ENCODE assay signal across 14 cellular contexts in the genomic region with DNA sequence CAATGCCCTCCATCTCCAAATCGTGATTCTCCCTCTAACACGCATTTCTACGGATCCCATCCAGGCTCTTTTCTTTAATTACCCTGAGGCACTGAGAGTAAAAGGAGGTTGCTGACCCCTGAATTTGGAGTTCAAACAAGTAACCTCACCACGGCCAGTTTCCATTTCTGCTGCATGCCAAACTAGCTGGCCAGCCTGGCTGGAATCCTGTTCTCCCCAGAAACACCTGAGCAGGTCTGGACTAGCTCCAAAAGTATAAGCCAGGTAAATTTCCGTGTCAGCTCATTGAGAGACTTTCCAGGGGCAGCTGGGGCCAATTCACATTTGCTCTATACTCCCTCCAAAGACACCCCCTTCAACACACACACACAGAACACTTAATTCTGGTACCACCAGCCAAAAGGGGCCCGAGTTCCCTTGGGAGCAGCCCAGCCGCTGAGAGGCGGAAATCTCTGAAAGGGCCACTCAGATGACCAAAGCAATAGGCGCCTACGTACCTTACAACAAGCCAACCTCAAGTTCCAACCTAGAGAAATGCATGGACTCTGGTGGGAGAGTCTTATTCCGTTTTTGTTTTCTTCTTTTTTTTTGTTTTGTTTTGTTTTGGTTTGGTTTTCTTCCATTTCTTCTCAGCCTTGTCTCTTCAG.
DNase-seq lines count a peak whose midpoint lies in the region; ATAC-seq and TF ChIP-seq lines count a peak whose summit lies in the region.
"Had no signal": no experiment of that assay in that cellular context is flagged by ENCODE, and none has a peak within 500 bp of the region (broad histone marks: within the 10 kb centered on the region; RNA-seq: fewer than 3 reads in every experiment).

No MANE protein-coding gene starts in this region.

- peaks cover 29% of the 10 kb centered on the region for H3K4me1 ChIP-seq in lower lobe of right lung

- peaks cover 52% of the 10 kb centered on the region for H3K27me3 Mint-ChIP-seq in stimulated activated naive CD8-positive, alpha-beta T cell treated with anti-CD3 and anti-CD28 coated beads, Interleukin-15, Interleukin-2, amounts not matched to agents 100 ng/mL and 50 ng/mL, for 24 hours
- H3K27me3 Mint-ChIP-seq in stimulated activated naive CD8-positive, alpha-beta T cell treated with anti-CD3 and anti-CD28 coated beads, Interleukin-15, amount 100 ng/mL, for 72 hours = peaks cover 68% of the 10 kb centered on the region
- H3K27me3 Mint-ChIP-seq in activated B cell treated with CpG ODN at 0.5 μM for 24 hours = peaks cover 26% of the 10 kb centered on the region

- H3K27ac Mint-ChIP-seq in stimulated activated naive CD8-positive, alpha-beta T cell treated with anti-CD3 and anti-CD28 coated beads, Interleukin-15, Interleukin-2, amounts not matched to agents 100 ng/mL and 50 ng/mL, for 24 hours = no peak overlapping the region
- no peak overlapping the region for H3K27ac Mint-ChIP-seq in stimulated activated naive CD8-positive, alpha-beta T cell treated with anti-CD3 and anti-CD28 coated beads, Interleukin-15, amount 100 ng/mL, for 72 hours
- H3K27ac Mint-ChIP-seq in activated B cell treated with CpG ODN at 0.5 μM for 24 hours = no peak overlapping the region

- no peaks in the 10 kb centered on the region for H3K36me3 Mint-ChIP-seq in stimulated activated naive CD8-positive, alpha-beta T cell treated with anti-CD3 and anti-CD28 coated beads, Interleukin-15, Interleukin-2, amounts not matched to agents 100 ng/mL and 50 ng/mL, for 24 hours (ENCODE audit: low read depth)
- H3K36me3 Mint-ChIP-seq in activated B cell treated with CpG ODN at 0.5 μM for 24 hours (ENCODE audit: low read depth) = no peaks in the 10 kb centered on the region

- ATAC-seq in stimulated activated naive CD8-positive, alpha-beta T cell treated with anti-CD3 and anti-CD28 coated beads, Interleukin-15, amount 100 ng/mL, for 72 hours = no peak
- ATAC-seq in activated B cell treated with CpG ODN at 0.5 μM for 24 hours (ENCODE audit: low read depth) = no peak
- ATAC-seq in lower lobe of right lung = no peak
- no peak for ATAC-seq in GM21447 (IDR thresholded peaks at IDR 0.05; ENCODE audit: unreplicated experiment)
- ATAC-seq in omental fat pad (ENCODE audit: low FRiP score) = no peak

- no peaks in the 10 kb centered on the region for H3K9me3 Mint-ChIP-seq in stimulated activated naive CD8-positive, alpha-beta T cell treated with anti-CD3 and anti-CD28 coated beads, Interleukin-15, Interleukin-2, amounts not matched to agents 100 ng/mL and 50 ng/mL, for 24 hours
- H3K9me3 Mint-ChIP-seq in stimulated activated naive CD8-positive, alpha-beta T cell treated with anti-CD3 and anti-CD28 coated beads, Interleukin-15, amount 100 ng/mL, for 72 hours = no peaks in the 10 kb centered on the region
- no peaks in the 10 kb centered on the region for H3K9me3 Mint-ChIP-seq in activated B cell treated with CpG ODN at 0.5 μM for 24 hours
- H3K9me3 Mint-ChIP-seq: central memory CD8-positive, alpha-beta T cell had no signal

- H3K9me3 ChIP-seq in lower lobe of right lung = no peaks in the 10 kb centered on the region

- no peaks in the 10 kb centered on the region for H3K36me3 ChIP-seq in lower lobe of right lung

- no peak for DNase-seq in stimulated activated naive CD8-positive, alpha-beta T cell treated with anti-CD3 and anti-CD28 coated beads, Interleukin-15, amount 100 ng/mL, for 72 hours
- DNase-seq in activated B cell treated with CpG ODN at 0.5 μM for 24 hours (no peak), lower lobe of right lung (no peak), NOMO-1 treated with dmso at 0.1 percent for 144 hours (lab: John Stamatoyannopoulos, UW; ENCODE audit: unreplicated experiment) (no peak), H4 (ENCODE audit: low spot score) (no peak), omental fat pad (ENCODE audit: low spot score) (no peak)
- DNase-seq: activated CD4-positive, alpha-beta T cell treated with anti-CD3 and anti-CD28 coated beads for 4 hours; activated effector memory CD4-positive, alpha-beta T cell treated with anti-CD3 and anti-CD28 coated beads, Interleukin-2, amount 50 U/mL, for 16 hours; GF-D8; NCI-H187 treated with DMSO at 0.1 percent for 48 hours had no signal

- peak overlapping the region; percentile 46 for H3K4me3 Mint-ChIP-seq in stimulated activated naive CD8-positive, alpha-beta T cell treated with anti-CD3 and anti-CD28 coated beads, Interleukin-15, Interleukin-2, amounts not matched to agents 100 ng/mL and 50 ng/mL, for 24 hours
- no peak overlapping the region for H3K4me3 Mint-ChIP-seq in stimulated activated naive CD8-positive, alpha-beta T cell treated with anti-CD3 and anti-CD28 coated beads, Interleukin-15, amount 100 ng/mL, for 72 hours
- peak overlapping the region; percentile 73 for H3K4me3 Mint-ChIP-seq in activated B cell treated with CpG ODN at 0.5 μM for 24 hours

- CTCF ChIA-PET in activated B cell treated with CpG ODN at 0.5 μM for 24 hours (lab: Charles Lee) = interaction anchor here (0.8 to 4.6 kb wide), 3 partner anchors 54 to 151 kb away, joined by 3 to 62 read pairs (median 31); no protein-coding TSS in a partner anchor

- H3K4me1 Mint-ChIP-seq in stimulated activated naive CD8-positive, alpha-beta T cell treated with anti-CD3 and anti-CD28 coated beads, Interleukin-15, Interleukin-2, amounts not matched to agents 100 ng/mL and 50 ng/mL, for 24 hours (ENCODE audit: low read depth) = peaks cover 20% of the 10 kb centered on the region
- peaks cover 18% of the 10 kb centered on the region for H3K4me1 Mint-ChIP-seq in stimulated activated naive CD8-positive, alpha-beta T cell treated with anti-CD3 and anti-CD28 coated beads, Interleukin-15, amount 100 ng/mL, for 72 hours
- peaks cover 42% of the 10 kb centered on the region for H3K4me1 Mint-ChIP-seq in activated B cell treated with CpG ODN at 0.5 μM for 24 hours

- H3K27me3 ChIP-seq in lower lobe of right lung (ENCODE audit: low read depth) = peaks cover 39% of the 10 kb centered on the region

- TF ChIP-seq CTCF in activated B cell treated with CpG ODN at 0.5 μM for 24 hours (IDR thresholded peaks at IDR 0.05) (no peak), lower lobe of right lung (IDR thresholded peaks at IDR 0.05) (no peak), omental fat pad (IDR thresholded peaks at IDR 0.05) (no peak)

- intact Hi-C loops in activated B cell treated with CpG ODN at 0.5 μM for 24 hours (cut with micrococcal nuclease) = no loop called here
- intact Hi-C loops in lower lobe of right lung (cut with DNase I) = no loop called here

- peak overlapping the region; percentile 60 for H3K4me3 ChIP-seq in lower lobe of right lung
- H3K4me3 ChIP-seq: SK-N-MC had no signal

- POLR2A ChIA-PET in activated B cell treated with CpG ODN at 0.5 μM for 24 hours (lab: Charles Lee) = interaction anchor here (3.8 to 4.1 kb wide), 3 partner anchors 41 to 103 kb away, joined by 22 to 44 read pairs (median 26); no protein-coding TSS in a partner anchor

- H3K27ac ChIP-seq in lower lobe of right lung = no peak overlapping the region
- H3K27ac ChIP-seq: SK-N-MC had no signal

Comparison
In these comparisons a context has a peak if more than half of its experiments do, and no peak if none do; other contexts are left out.
1. H3K4me3 Mint-ChIP-seq: peak in stimulated activated naive CD8-positive, alpha-beta T cell treated with anti-CD3 and anti-CD28 coated beads, Interleukin-15, Interleukin-2, amounts not matched to agents 100 ng/mL and 50 ng/mL, for 24 hours (single experiment) and activated B cell treated with CpG ODN at 0.5 μM for 24 hours (single experiment); none in stimulated activated naive CD8-positive, alpha-beta T cell treated with anti-CD3 and anti-CD28 coated beads, Interleukin-15, amount 100 ng/mL, for 72 hours (0 of 2).